23 cellular contexts compared by ENCODE assay signal in genomic region chr19:22832031-22832762, GRCh38. TPM values are rescaled to one million over a fixed set of nuclear protein-coding genes. Genes with fewer than 3 reads are reported as not detected.
"Had no signal": no experiment of that assay in that cellular context is flagged by ENCODE, and none has a peak within 500 bp of the region (broad histone marks: within the 10 kb centered on the region; RNA-seq: fewer than 3 reads in every experiment).

Gene ZNF723 (plus strand): TSS chr19:22832291. CDS start chr19:22832380, 89 bp downstream.

- H3K4me3 ChIP-seq: gastroesophageal sphincter, heart right ventricle, skin epidermis, upper lobe of left lung had no signal

- H3K4me1 ChIP-seq: gastroesophageal sphincter, heart right ventricle, upper lobe of left lung had no signal

- H3K9me3 Mint-ChIP-seq: natural killer cell treated with Interleukin-12 subunit alpha and Interleukin-12 subunit beta and Interleukin-15 and Interleukin-18, amount 100 ng/mL, for 72 hours had no signal

- ATAC-seq: activated CD8-positive, alpha-beta T cell treated with anti-CD3 and anti-CD28 coated beads, Interleukin-2, amount 10 ng/mL, durations not matched to agents 7 days and 5 days; activated T-cell treated with anti-CD3 and anti-CD28 coated beads, Interleukin-2, amount 50 U/mL, for 72 hours; gastroesophageal sphincter; heart right ventricle; natural killer cell treated with Interleukin-12 subunit alpha and Interleukin-12 subunit beta and Interleukin-15 and Interleukin-18, amount 100 ng/mL, for 72 hours; stimulated activated naive CD8-positive, alpha-beta T cell treated with anti-CD3 and anti-CD28 coated beads, Interleukin-15, amount 100 ng/mL, for 72 hours; T-cell had no signal

- H3K4me3 Mint-ChIP-seq: activated CD8-positive, alpha-beta T cell treated with anti-CD3 and anti-CD28 coated beads, Interleukin-2, amount 10 ng/mL, durations not matched to agents 7 days and 5 days; activated naive CD8-positive, alpha-beta T cell; activated T-cell treated with anti-CD3 and anti-CD28 coated beads, Interleukin-2, amount 50 U/mL, for 72 hours; natural killer cell treated with Interleukin-12 subunit alpha and Interleukin-12 subunit beta and Interleukin-15 and Interleukin-18, amount 100 ng/mL, for 72 hours; T-cell had no signal

- H3K36me3 Mint-ChIP-seq: natural killer cell treated with Interleukin-12 subunit alpha and Interleukin-12 subunit beta and Interleukin-15 and Interleukin-18, amount 100 ng/mL, for 72 hours; T-cell had no signal

- DNase-seq: activated CD8-positive, alpha-beta memory T cell treated with anti-CD3 and anti-CD28 coated beads, Interleukin-2, amount 50 U/mL, for 48 hours; activated CD8-positive, alpha-beta T cell treated with anti-CD3 and anti-CD28 coated beads, Interleukin-2, amount 10 ng/mL, durations not matched to agents 7 days and 5 days; activated gamma-delta T cell treated with Interleukin-2 at 50 U/mL for 16 hours; activated T-cell treated with anti-CD3 and anti-CD28 coated beads, Interleukin-2, amount 50 U/mL, for 72 hours; amniotic stem cell; heart right ventricle; mesenchymal stem cell; stimulated activated CD4-positive, alpha-beta T cell treated with anti-CD3 and anti-CD28 coated beads, Interleukin-4, amount 100 ng/mL, for 4 hours; stimulated activated CD8-positive, alpha-beta memory T cell treated with anti-CD3 and anti-CD28 coated beads, Interleukin-4, amount 100 ng/mL, for 48 hours; stimulated activated naive CD8-positive, alpha-beta T cell treated with anti-CD3 and anti-CD28 coated beads, Interleukin-15, amount 100 ng/mL, for 72 hours; T-cell; T-helper 9 cell; WERI-Rb-1 had no signal

- H3K36me3 ChIP-seq: gastroesophageal sphincter, heart right ventricle, upper lobe of left lung, WERI-Rb-1 had no signal

- H3K27me3 Mint-ChIP-seq: activated naive CD8-positive, alpha-beta T cell; natural killer cell treated with Interleukin-12 subunit alpha and Interleukin-12 subunit beta and Interleukin-15 and Interleukin-18, amount 100 ng/mL, for 72 hours; stimulated activated naive CD8-positive, alpha-beta T cell treated with anti-CD3 and anti-CD28 coated beads, Interleukin-15, amount 100 ng/mL, for 72 hours; T-cell had no signal

- H3K27ac ChIP-seq: gastroesophageal sphincter, heart right ventricle, skin epidermis, upper lobe of left lung, WERI-Rb-1 had no signal

- H3K27me3 ChIP-seq: upper lobe of left lung had no signal

- H3K4me1 Mint-ChIP-seq: stimulated activated naive CD8-positive, alpha-beta T cell treated with anti-CD3 and anti-CD28 coated beads, Interleukin-15, amount 100 ng/mL, for 72 hours; T-cell had no signal

- H3K27ac Mint-ChIP-seq: activated CD8-positive, alpha-beta T cell treated with anti-CD3 and anti-CD28 coated beads, Interleukin-2, amount 10 ng/mL, durations not matched to agents 7 days and 5 days; activated naive CD8-positive, alpha-beta T cell; activated T-cell treated with anti-CD3 and anti-CD28 coated beads, Interleukin-2, amount 50 U/mL, for 72 hours; natural killer cell treated with Interleukin-12 subunit alpha and Interleukin-12 subunit beta and Interleukin-15 and Interleukin-18, amount 100 ng/mL, for 72 hours; stimulated activated naive CD8-positive, alpha-beta T cell treated with anti-CD3 and anti-CD28 coated beads, Interleukin-15, amount 100 ng/mL, for 72 hours; T-cell had no signal

RNA-seq across cellular contexts. Expression of gene ZNF723, which starts in this region (rescaled TPM):
- total RNA-seq: activated CD8-positive, alpha-beta T cell treated with anti-CD3 and anti-CD28 coated beads, Interleukin-2, amount 10 ng/mL, durations not matched to agents 7 days and 5 days; cardiac septum; gastroesophageal sphincter; heart right ventricle; natural killer cell treated with Interleukin-12 subunit alpha and Interleukin-12 subunit beta and Interleukin-15 and Interleukin-18, amount 100 ng/mL, for 72 hours; posterior vena cava; right cardiac atrium; T-cell; temporal lobe; upper lobe of left lung had no signal
- polyA plus RNA-seq: esophagus, heart right ventricle, right cardiac atrium had no signal
